ENCODE assay signal across 8 cellular contexts in genomic region chr6:82006027-82006738, GRCh38.
DNase-seq lines count a peak whose midpoint lies in the region; ATAC-seq and TF ChIP-seq lines count a peak whose summit lies in the region.

No MANE protein-coding gene starts in this region.

- no peak overlapping the region for H3K27ac ChIP-seq in stomach

- H3K27ac Mint-ChIP-seq in activated naive CD4-positive, alpha-beta T cell treated with anti-CD3 and anti-CD28 coated beads, Interleukin-2, amount 10 ng/mL, durations not matched to agents 7 days and 5 days, result no peak overlapping the region

- CTCF ChIA-PET in activated naive CD4-positive, alpha-beta T cell treated with anti-CD3 and anti-CD28 coated beads, Interleukin-2, amount 10 ng/mL, durations not matched to agents 7 days and 5 days (lab: Charles Lee), result interaction anchor here (0.7 to 1.2 kb wide), 2 partner anchors 11 to 1792 kb away, joined by 3 to 4 read pairs; no protein-coding TSS in a partner anchor

- DNase-seq in CD1c-positive myeloid dendritic cell (ENCODE audit: extremely low spot score), result peak; percentile 41
- peak; percentile 57 for DNase-seq in RKO (ENCODE audit: low spot score)
- DNase-seq in fibroblast of pulmonary artery (ENCODE audit: low read depth), result peak; percentile 64
- DNase-seq in stomach, result no peak
- DNase-seq in activated naive CD4-positive, alpha-beta T cell treated with anti-CD3 and anti-CD28 coated beads, Interleukin-2, amount 10 ng/mL, durations not matched to agents 7 days and 5 days, result no peak
- no peak for DNase-seq in NCI-H345 (lab: John Stamatoyannopoulos, UW)

- no peak overlapping the region for H3K4me3 Mint-ChIP-seq in activated naive CD4-positive, alpha-beta T cell treated with anti-CD3 and anti-CD28 coated beads, Interleukin-2, amount 10 ng/mL, durations not matched to agents 7 days and 5 days

- WGBS in stomach, 5 donors, result 58 to 80% (median 70%) methylated on average over 5 of the region's 5 CpGs

- ATAC-seq in GM18909 (IDR thresholded peaks at IDR 0.05; ENCODE audit: poor library complexity, unreplicated experiment), result peak; percentile 87
- ATAC-seq in HG03139 (IDR thresholded peaks at IDR 0.05; ENCODE audit: unreplicated experiment), result peak; percentile 62

- H3K9me3 Mint-ChIP-seq in activated naive CD4-positive, alpha-beta T cell treated with anti-CD3 and anti-CD28 coated beads, Interleukin-2, amount 10 ng/mL, durations not matched to agents 7 days and 5 days, result peaks cover 4% of the 10 kb centered on the region

- intact Hi-C loops in stomach (cut with DNase I; ENCODE audit: low total_unique reads), result no loop called here

- H3K36me3 ChIP-seq in stomach, result no peaks in the 10 kb centered on the region

- H3K9me3 ChIP-seq in stomach, result peaks cover 0 to 29% (median 0%) of the 10 kb centered on the region in 4 donors

- H3K4me1 Mint-ChIP-seq in activated naive CD4-positive, alpha-beta T cell treated with anti-CD3 and anti-CD28 coated beads, Interleukin-2, amount 10 ng/mL, durations not matched to agents 7 days and 5 days, result no peaks in the 10 kb centered on the region

- H3K36me3 Mint-ChIP-seq in activated naive CD4-positive, alpha-beta T cell treated with anti-CD3 and anti-CD28 coated beads, Interleukin-2, amount 10 ng/mL, durations not matched to agents 7 days and 5 days, result no peaks in the 10 kb centered on the region

- TF ChIP-seq CTCF in fibroblast of pulmonary artery (IDR thresholded peaks at IDR 0.05; ENCODE audit: low read length, missing control alignments) (peak; percentile 75), stomach (IDR thresholded peaks at IDR 0.05) (peak in 5 of 7 experiments; percentile 15 to 33 (median 23))

- no peak for TF ChIP-seq POLR2A in stomach (IDR thresholded peaks at IDR 0.05)

- H3K27me3 Mint-ChIP-seq in activated naive CD4-positive, alpha-beta T cell treated with anti-CD3 and anti-CD28 coated beads, Interleukin-2, amount 10 ng/mL, durations not matched to agents 7 days and 5 days, result no peaks in the 10 kb centered on the region

- no peaks in the 10 kb centered on the region for H3K27me3 ChIP-seq in stomach

- H3K4me3 ChIP-seq in fibroblast of pulmonary artery (replicated peaks; ENCODE audit: low read depth, low read length) (no peak overlapping the region), stomach (no peak overlapping the region)

- TF ChIP-seq EP300 in stomach (IDR thresholded peaks at IDR 0.05), result no peak

- no peaks in the 10 kb centered on the region for H3K4me1 ChIP-seq in stomach

Comparison
In these comparisons a context has a peak if more than half of its experiments do, and no peak if none do; other contexts are left out.
1. DNase-seq: peak in CD1c-positive myeloid dendritic cell (single experiment), RKO (single experiment) and fibroblast of pulmonary artery (single experiment); none in stomach (single experiment), activated naive CD4-positive, alpha-beta T cell treated with anti-CD3 and anti-CD28 coated beads, Interleukin-2, amount 10 ng/mL, durations not matched to agents 7 days and 5 days (single experiment) and NCI-H345 (single experiment).